In the genomic region with DNA sequence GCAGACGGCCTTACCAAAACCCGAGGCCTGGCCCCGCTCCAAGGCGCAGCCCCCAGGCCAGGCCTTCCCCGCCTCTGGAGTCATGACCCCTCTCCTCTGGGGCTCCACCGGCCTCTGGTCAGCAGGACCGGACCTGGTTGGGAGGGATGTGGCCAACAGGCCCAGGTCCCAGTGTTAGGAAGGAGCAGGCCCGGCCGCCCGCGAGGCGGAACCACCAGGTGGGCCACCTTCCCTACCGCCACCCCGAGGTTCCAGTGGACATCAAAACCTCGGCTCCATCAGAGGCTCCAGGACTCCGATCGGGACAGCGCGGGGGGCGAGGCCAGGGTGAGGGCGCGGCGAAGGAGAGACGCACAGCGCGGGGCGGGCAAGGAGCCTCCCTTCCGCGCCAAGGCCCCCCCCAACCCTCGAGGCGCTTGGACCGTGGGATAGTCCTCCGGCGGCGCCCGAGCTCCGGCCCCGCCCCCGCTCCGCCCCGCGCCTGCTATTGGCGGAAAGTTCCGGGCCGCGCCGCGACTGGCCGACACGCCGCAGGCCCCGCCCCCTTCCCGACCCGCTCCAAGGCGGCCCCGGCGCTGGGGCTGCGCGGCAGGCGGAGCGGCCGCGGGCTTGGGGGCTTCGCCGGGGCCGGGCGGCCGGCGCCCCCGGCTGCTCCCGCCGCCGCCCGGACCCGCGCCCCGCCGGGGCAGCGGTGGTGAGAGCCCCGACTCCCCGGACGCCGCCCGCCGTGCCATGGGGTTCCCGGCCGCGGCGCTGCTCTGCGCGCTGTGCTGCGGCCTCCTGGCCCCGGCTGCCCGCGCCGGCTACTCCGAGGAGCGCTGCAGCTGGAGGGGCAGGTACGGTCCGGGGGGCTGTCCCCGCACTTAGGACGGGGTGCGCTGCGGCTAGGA, we compare ENCODE assay signal across 7 cellular contexts. TPM values are rescaled to one million over a fixed set of nuclear protein-coding genes. Genes with fewer than 3 reads are reported as not detected.
DNase-seq lines count a peak whose midpoint lies in the region; ATAC-seq and TF ChIP-seq lines count a peak whose summit lies in the region.

A gene (plus strand): TSS at position 561 of the 890 bp plus-strand sequence. CDS start 172 bp downstream, at position 733.

- CTCF ChIA-PET in activated CD8-positive, alpha-beta T cell treated with anti-CD3 and anti-CD28 coated beads, Interleukin-2, amount 10 ng/mL, durations not matched to agents 7 days and 5 days (lab: Charles Lee) = interaction anchor here (1.0 to 2.1 kb wide), 5 partner anchors 18 to 74 kb away, joined by 3 to 6 read pairs (median 3); a partner anchor contains a TSS

- peak; percentile 77 for ATAC-seq in GM18498 (IDR thresholded peaks at IDR 0.05; ENCODE audit: unreplicated experiment)
- ATAC-seq in HG03064 (IDR thresholded peaks at IDR 0.05; ENCODE audit: low read depth, unreplicated experiment) = peak; percentile 59
- ATAC-seq in activated CD8-positive, alpha-beta T cell treated with anti-CD3 and anti-CD28 coated beads, Interleukin-2, amount 10 ng/mL, durations not matched to agents 7 days and 5 days = peak; percentile 89

- H3K4me3 ChIP-seq in lower leg skin (ENCODE audit: low read depth, poor library complexity, severe bottlenecking) = peak within 1 kb of the TSS; percentile 29

- TF ChIP-seq CTCF in lower leg skin (IDR thresholded peaks at IDR 0.05) = no peak

- POLR2A ChIA-PET in activated CD8-positive, alpha-beta T cell treated with anti-CD3 and anti-CD28 coated beads, Interleukin-2, amount 10 ng/mL, durations not matched to agents 7 days and 5 days (lab: Charles Lee) = interaction anchor here (1.0 to 2.3 kb wide), 3 partner anchors 10 to 24 kb away, joined by 3 to 6 read pairs (median 6); a partner anchor contains a TSS

- DNase-seq in NCI-H69 (lab: John Stamatoyannopoulos, UW) (peak; percentile 97), ecto neural progenitor cell (ENCODE audit: low spot score) (peak; percentile 95), lower leg skin (ENCODE audit: low spot score in 2 of 2) (peak; percentile 81 to 98)
- peak; percentile 91 for DNase-seq in activated CD8-positive, alpha-beta T cell treated with anti-CD3 and anti-CD28 coated beads, Interleukin-2, amount 10 ng/mL, durations not matched to agents 7 days and 5 days
- DNase-seq in stimulated activated CD4-positive, alpha-beta T cell treated with anti-CD3 and anti-CD28 coated beads, Interleukin-4, amount 100 ng/mL, for 4 hours = peak; percentile 82 to 95

- no peak for TF ChIP-seq POLR2A in lower leg skin (IDR thresholded peaks at IDR 0.05)

- H3K27me3 Mint-ChIP-seq in activated CD8-positive, alpha-beta T cell treated with anti-CD3 and anti-CD28 coated beads, Interleukin-2, amount 10 ng/mL, durations not matched to agents 7 days and 5 days (ENCODE audit: low read depth) = peaks cover 7% of the 10 kb centered on the region

- intact Hi-C loops in lower leg skin (cut with DNase I; ENCODE audit: low total_unique reads) = loop anchor here (5.0 to 10.0 kb wide), 2 partner anchors 67 to 380 kb away; a partner anchor contains a TSS

- no peaks in the 10 kb centered on the region for H3K36me3 Mint-ChIP-seq in activated CD8-positive, alpha-beta T cell treated with anti-CD3 and anti-CD28 coated beads, Interleukin-2, amount 10 ng/mL, durations not matched to agents 7 days and 5 days (ENCODE audit: low read depth)

- H3K9me3 Mint-ChIP-seq in activated CD8-positive, alpha-beta T cell treated with anti-CD3 and anti-CD28 coated beads, Interleukin-2, amount 10 ng/mL, durations not matched to agents 7 days and 5 days (ENCODE audit: insufficient read depth) = no peaks in the 10 kb centered on the region

- peaks cover 23% of the 10 kb centered on the region for H3K4me1 Mint-ChIP-seq in activated CD8-positive, alpha-beta T cell treated with anti-CD3 and anti-CD28 coated beads, Interleukin-2, amount 10 ng/mL, durations not matched to agents 7 days and 5 days (ENCODE audit: low read depth)

- peak within 1 kb of the TSS; percentile 43 for H3K4me3 Mint-ChIP-seq in activated CD8-positive, alpha-beta T cell treated with anti-CD3 and anti-CD28 coated beads, Interleukin-2, amount 10 ng/mL, durations not matched to agents 7 days and 5 days

- whole genome bisulfite sequencing in lower leg skin, 2 donors = 3 to 8% methylated on average over 18 to 45 of the region's 104 CpGs

- no peak within 1 kb of the TSS for H3K27ac Mint-ChIP-seq in activated CD8-positive, alpha-beta T cell treated with anti-CD3 and anti-CD28 coated beads, Interleukin-2, amount 10 ng/mL, durations not matched to agents 7 days and 5 days

RNA-seq across cellular contexts. Expression of the gene that starts here (rescaled TPM):
- 10 to 100 TPM in 1 of 2 experiments, 1 to 10 TPM in 1; 8.1 to 10.6 TPM for total RNA-seq in activated CD8-positive, alpha-beta T cell treated with anti-CD3 and anti-CD28 coated beads, Interleukin-2, amount 10 ng/mL, durations not matched to agents 7 days and 5 days
- 10 to 100 TPM; 24.2 to 48.4 (median 36.0) TPM for total RNA-seq in lower leg skin

Comparison
In these comparisons a context has a peak if more than half of its experiments do, and no peak if none do; other contexts are left out.
1. Peak in every context shown above with its lines: DNase-seq, ATAC-seq and H3K4me3 ChIP-seq.